15 cellular contexts compared by ENCODE assay signal in genomic region chr9:92607088-92607487, GRCh38.
A peak's percentile ranks its signal among the peaks of the same experiment; 100 is the strongest.
DNase-seq lines count a peak whose midpoint lies in the region; ATAC-seq and TF ChIP-seq lines count a peak whose summit lies in the region.
"Had no signal": no experiment of that assay in that cellular context is flagged by ENCODE, and none has a peak within 500 bp of the region (broad histone marks: within the 10 kb centered on the region; RNA-seq: fewer than 3 reads in every experiment).

No MANE protein-coding gene starts in this region.

- H3K27ac ChIP-seq in smooth muscle cell (ENCODE audit: low read depth): peak overlapping the region; percentile 53
- H3K27ac ChIP-seq: 22Rv1 had no signal

- H3K36me3 Mint-ChIP-seq in T-cell: peaks cover 18% of the 10 kb centered on the region

- H3F3A ChIP-seq in smooth muscle cell (ENCODE audit: low read depth): peaks cover 6% of the 10 kb centered on the region

- H3K27me3 Mint-ChIP-seq in T-cell: no peaks in the 10 kb centered on the region
- H3K27me3 Mint-ChIP-seq: activated CD8-positive, alpha-beta memory T cell treated with anti-CD3 and anti-CD28 coated beads, Interleukin-2, amount 10 ng/mL, durations not matched to agents 7 days and 5 days; naive B cell had no signal

- 37% methylated on average over 2 of the region's 2 CpGs for WGBS in smooth muscle cell (ENCODE audit: low lambda C conversion rate)

- no peaks in the 10 kb centered on the region for H3K27me3 ChIP-seq in smooth muscle cell (ENCODE audit: low read depth)
- H3K27me3 ChIP-seq: breast epithelium, testis had no signal

- no peak overlapping the region for H3K9ac ChIP-seq in smooth muscle cell (ENCODE audit: low read depth)

- TF ChIP-seq CTCF in fibroblast of mammary gland (conservative IDR thresholded peaks at IDR 0.05; ENCODE audit: control insufficient read depth, insufficient read depth, low read depth, low read length) (no peak), smooth muscle cell (IDR thresholded peaks at IDR 0.05; ENCODE audit: borderline replicate concordance, insufficient read depth, poor library complexity, severe bottlenecking) (no peak)

- H2AFZ ChIP-seq in smooth muscle cell (ENCODE audit: low read depth): no peak overlapping the region

- peaks cover 3 to 14% (median 11%) of the 10 kb centered on the region in 3 donors for H3K9me3 Mint-ChIP-seq in T-cell

- peaks cover 12% of the 10 kb centered on the region for H3K4me1 ChIP-seq in smooth muscle cell (ENCODE audit: low read depth)
- H3K4me1 ChIP-seq: breast epithelium had no signal

- H3K36me3 ChIP-seq in smooth muscle cell (ENCODE audit: low read depth): peaks cover 4% of the 10 kb centered on the region
- H3K36me3 ChIP-seq: breast epithelium had no signal

- no peaks in the 10 kb centered on the region for H3K9me3 ChIP-seq in smooth muscle cell (replicated peaks; ENCODE audit: low read depth)
- H3K9me3 ChIP-seq: testis had no signal

- no peak overlapping the region for H3K4me3 Mint-ChIP-seq in T-cell
- H3K4me3 Mint-ChIP-seq: activated CD8-positive, alpha-beta memory T cell treated with anti-CD3 and anti-CD28 coated beads, Interleukin-2, amount 10 ng/mL, durations not matched to agents 7 days and 5 days; naive B cell had no signal

- H4K20me1 ChIP-seq in smooth muscle cell (ENCODE audit: low read depth): no peaks in the 10 kb centered on the region

- no peak overlapping the region for H3K4me3 ChIP-seq in fibroblast of mammary gland (ENCODE audit: control insufficient read depth, low read depth, low read length)
- no peak overlapping the region for H3K4me3 ChIP-seq in smooth muscle cell
- H3K4me3 ChIP-seq: breast epithelium, testis had no signal

- CTCF ChIA-PET in T-cell (lab: Charles Lee): no interaction called here

- no peak for ATAC-seq in T-cell (replicated peaks in 1 of 4)
- ATAC-seq in HG03175 (IDR thresholded peaks at IDR 0.05; ENCODE audit: unreplicated experiment): no peak
- ATAC-seq: activated CD8-positive, alpha-beta memory T cell treated with anti-CD3 and anti-CD28 coated beads, Interleukin-2, amount 10 ng/mL, durations not matched to agents 7 days and 5 days had no signal

- POLR2A ChIA-PET in T-cell (lab: Charles Lee): no interaction called here

- no peaks in the 10 kb centered on the region for H3K4me1 Mint-ChIP-seq in T-cell

- H3K27ac Mint-ChIP-seq in T-cell: no peak overlapping the region
- H3K27ac Mint-ChIP-seq: activated CD8-positive, alpha-beta memory T cell treated with anti-CD3 and anti-CD28 coated beads, Interleukin-2, amount 10 ng/mL, durations not matched to agents 7 days and 5 days had no signal

- DNase-seq in DMS 273 (lab: John Stamatoyannopoulos, UW; ENCODE audit: unreplicated experiment) (peak; percentile 27), DMS 273 treated with DMSO at 0.1 percent for 48 hours (lab: John Stamatoyannopoulos, UW) (no peak), NCI-H2171 treated with DMSO at 0.1 percent for 48 hours (lab: John Stamatoyannopoulos, UW) (peak; percentile 44), fibroblast of mammary gland (ENCODE audit: low read depth) (peak; percentile 79), smooth muscle cell (lab: John Stamatoyannopoulos, UW; ENCODE audit: unreplicated experiment) (no peak), T-cell (no peak)
- no peak for DNase-seq in stimulated activated CD4-positive, alpha-beta T cell treated with anti-CD3 and anti-CD28 coated beads, Interleukin-1b, Interleukin-23, amount 100 ng/mL, for 48 hours
- DNase-seq: activated CD8-positive, alpha-beta memory T cell treated with anti-CD3 and anti-CD28 coated beads, Interleukin-2, amount 10 ng/mL, durations not matched to agents 7 days and 5 days; naive B cell; NCI-H1930; stimulated activated CD4-positive, alpha-beta T cell treated with anti-CD3 and anti-CD28 coated beads, Interleukin-2, amount 100 ng/mL, for 24 hours; testis had no signal

- H3K4me2 ChIP-seq in smooth muscle cell: peak overlapping the region; percentile 25

- H3K79me2 ChIP-seq in smooth muscle cell (ENCODE audit: low read depth): peaks cover 4% of the 10 kb centered on the region

Comparison
In these comparisons a context has a peak if more than half of its experiments do, and no peak if none do; other contexts are left out.
1. DNase-seq: peak in DMS 273 (single experiment), NCI-H2171 treated with DMSO at 0.1 percent for 48 hours (single experiment) and fibroblast of mammary gland (single experiment); none in DMS 273 treated with DMSO at 0.1 percent for 48 hours (single experiment), smooth muscle cell (single experiment), T-cell (0 of 34) and stimulated activated CD4-positive, alpha-beta T cell treated with anti-CD3 and anti-CD28 coated beads, Interleukin-1b, Interleukin-23, amount 100 ng/mL, for 48 hours (single experiment).